ENCODE assay signal across 8 cellular contexts in genomic region chr1:112674986-112675727, GRCh38. TPM values are rescaled to one million over a fixed set of nuclear protein-coding genes. Genes with fewer than 3 reads are reported as not detected.
DNase-seq lines count a peak whose midpoint lies in the region; ATAC-seq and TF ChIP-seq lines count a peak whose summit lies in the region.

No MANE protein-coding gene starts in this region.

- peaks cover 46% of the 10 kb centered on the region for H3K36me3 Mint-ChIP-seq in Calu3 (ENCODE audit: insufficient read depth, unreplicated experiment)

- H3K27ac Mint-ChIP-seq in Calu3 (ENCODE audit: unreplicated experiment) = peak overlapping the region; percentile 94

- no peaks in the 10 kb centered on the region for H3K27me3 Mint-ChIP-seq in Calu3 (ENCODE audit: unreplicated experiment)

- CTCF ChIA-PET in Calu3 (lab: Charles Lee) = interaction anchor here (1.0 to 2.6 kb wide), 4 partner anchors 20 to 38 kb away, joined by 3 to 10 read pairs (median 9); no protein-coding TSS in a partner anchor

- H3K4me3 ChIP-seq in cardiac fibroblast (replicated peaks in 1 of 2; ENCODE audit: low read depth in 2 of 2, low read length in 2 of 2) = peak overlapping the region; percentile 58 to 73

- DNase-seq in Calu3 (peak; percentile 54), KBM-7 (peak; percentile 47), cardiac fibroblast (ENCODE audit: low read depth in 2 of 2) (peak in 1 of 2 donors; percentile 18), left kidney (ENCODE audit: low read depth, low spot score) (peak; percentile 87), COLO829 (ENCODE audit: low spot score) (no peak)
- peak; percentile 36 for DNase-seq in stimulated activated CD4-positive, alpha-beta T cell treated with anti-CD3 and anti-CD28 coated beads, Interleukin-4, amount 100 ng/mL, for 24 hours

- in situ Hi-C loops in KBM-7 (cut with MboI; ENCODE audit: low pct_unique_long_range_greater_than_20kb, low sequenced_read_pairs) = no loop called here

- ATAC-seq in GM21526 (IDR thresholded peaks at IDR 0.05; ENCODE audit: low FRiP score, unreplicated experiment) = peak; percentile 39

- no TSS peak for BruUV-seq in Calu3 (replicated peaks; lab: Mats Ljungman, UMichigan)

- peak overlapping the region; percentile 92 for H3K27ac ChIP-seq in VCaP

- peaks cover 23% of the 10 kb centered on the region for H3K4me1 Mint-ChIP-seq in Calu3 (ENCODE audit: low read depth, unreplicated experiment)

- no peaks in the 10 kb centered on the region for H3K9me3 Mint-ChIP-seq in Calu3 (ENCODE audit: low read depth, unreplicated experiment)

- intact Hi-C loops in Calu3 (cut with micrococcal nuclease; ENCODE audit: unreplicated experiment) = no loop called here

- peak overlapping the region; percentile 90 for H3K4me3 Mint-ChIP-seq in Calu3 (ENCODE audit: low read depth, unreplicated experiment)

- no peak for TF ChIP-seq CTCF in Calu3 (IDR thresholded peaks at IDR 0.05; ENCODE audit: unreplicated experiment)
- peak; percentile 29; the same call in 1 of the 2 replicates for TF ChIP-seq CTCF in VCaP (conservative IDR thresholded peaks at IDR 0.05)
- no peak for TF ChIP-seq CTCF in cardiac fibroblast (IDR thresholded peaks at IDR 0.05; ENCODE audit: low read depth, low read length)

RNA-seq across cellular contexts. Expression of gene MOV10, which starts 0.7 kb away (rescaled TPM):
- 71.4 and 80.0 TPM in 2 replicates for total RNA-seq in Calu3 (2022)

RNA-seq across cellular contexts. Expression of gene RHOC, which starts 31.8 kb away (rescaled TPM):
- 176 and 197 TPM in 2 replicates for total RNA-seq in Calu3 (2022)

RNA-seq across cellular contexts. Expression of gene PPM1J, which starts 40.0 kb away (rescaled TPM):
- total RNA-seq in Calu3 (2022) = 1.3 and 2.2 TPM in 2 replicates

RNA-seq across cellular contexts. Expression of gene CAPZA1, which starts 55.5 kb away (rescaled TPM):
- total RNA-seq in Calu3 (2022) = 103 and 117 TPM in 2 replicates

RNA-seq across cellular contexts. Expression of gene ST7L, which starts 56.2 kb away (rescaled TPM):
- 15.9 and 19.0 TPM in 2 replicates for total RNA-seq in Calu3 (2022)
